24 cellular contexts compared by ENCODE assay signal in genomic region chr1:219239518-219239917, GRCh38.
"Had no signal": no experiment of that assay in that cellular context is flagged by ENCODE, and none has a peak within 500 bp of the region (broad histone marks: within the 10 kb centered on the region; RNA-seq: fewer than 3 reads in every experiment).

No MANE protein-coding gene starts in this region.

- DNase-seq: Kasumi-1, MM.1S, NCI-H1092 treated with DMSO at 0.1 percent for 48 hours, NCI-H1436, NCI-H187, NCI-H2029, NCI-H2081 treated with DMSO at 0.1 percent for 48 hours, NCI-H2171, NCI-H226, NCI-H446, NCI-H510A, NCI-H524 treated with DMSO at 0.1 percent for 48 hours, NCI-H69, NCI-H774, Right ventricle myocardium superior, RPMI8226, SIG-M5 had no signal

- H3K27ac ChIP-seq: HL-60, KMS-11, SJSA1, SK-N-MC had no signal

- ATAC-seq: K562 had no signal

- H3K4me2 ChIP-seq: KMS-11 had no signal

- H3K4me3 ChIP-seq: K562, SJSA1, SK-N-MC had no signal

- H3K9me3 ChIP-seq: SJSA1 had no signal

- H3K4me1 ChIP-seq: SJSA1 had no signal

- FAIRE-seq: HTR-8/SVneo, K562, RCC 7860 had no signal
